In the genomic region with DNA sequence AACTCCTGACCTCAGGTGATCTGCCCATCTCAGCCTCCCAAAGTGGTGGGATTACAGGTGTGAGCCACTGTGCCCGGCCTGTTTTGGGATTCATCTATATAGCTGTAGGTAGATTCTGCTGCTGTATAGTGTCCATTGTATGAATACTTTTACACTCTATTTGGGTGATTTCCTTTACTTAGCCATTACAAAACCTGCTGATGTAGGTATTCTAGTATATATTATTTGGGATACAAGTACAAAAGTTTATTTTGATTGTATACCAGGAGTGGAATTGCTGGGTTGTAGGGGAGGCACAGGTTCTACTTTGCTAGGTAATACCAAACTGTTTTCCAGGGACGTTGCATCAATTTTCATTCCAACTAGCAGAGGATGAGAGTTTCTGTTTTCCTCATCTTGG, we compare ENCODE assay signal across 26 cellular contexts.
"Had no signal": no experiment of that assay in that cellular context is flagged by ENCODE, and none has a peak within 500 bp of the region (broad histone marks: within the 10 kb centered on the region; RNA-seq: fewer than 3 reads in every experiment).

No MANE protein-coding gene starts in this region.

- H3K36me3 Mint-ChIP-seq: natural killer cell; stimulated activated memory B cell treated with anti-CD40 and anti-IgM and Interleukin-4, amounts not matched to agents 10 μg/mL and 1 μg/mL and 100 μg/mL, for 72 hours had no signal

- H3K27ac Mint-ChIP-seq: natural killer cell; stimulated activated memory B cell treated with anti-CD40 and anti-IgM and Interleukin-4, amounts not matched to agents 10 μg/mL and 1 μg/mL and 100 μg/mL, for 72 hours had no signal

- H3K27me3 ChIP-seq: esophagus squamous epithelium, heart right ventricle, neutrophil, right atrium auricular region, testis, tibial artery, upper lobe of right lung, uterus had no signal

- DNase-seq: dermis blood vessel endothelial cell; effector memory CD4-positive, alpha-beta T cell; erythroblast; esophagus squamous epithelium; foreskin melanocyte; glutamatergic neuron; heart right ventricle; hippocampal formation; kidney glomerular epithelial cell; left ventricle myocardium superior; lower lobe of right lung; natural killer cell; stimulated activated CD4-positive, alpha-beta T cell treated with anti-CD3 and anti-CD28 coated beads, Interleukin-4, amount 100 ng/mL, for 24 hours; stimulated activated naive CD8-positive, alpha-beta T cell treated with anti-CD3 and anti-CD28 coated beads, Interleukin-15, Interleukin-2, amounts not matched to agents 100 U/mL and 50 U/mL, for 24 hours; substantia nigra; testis; tibial artery; upper lobe of right lung; uterus had no signal

- H3K27me3 Mint-ChIP-seq: stimulated activated memory B cell treated with anti-CD40 and anti-IgM and Interleukin-4, amounts not matched to agents 10 μg/mL and 1 μg/mL and 100 μg/mL, for 72 hours had no signal

- H3K9ac ChIP-seq: parathyroid adenoma had no signal

- H3K27ac ChIP-seq: coronary artery, heart right ventricle, lower lobe of right lung, parathyroid adenoma, prostate gland, right atrium auricular region, testis, tibial artery, upper lobe of right lung, uterus had no signal

- H2AFZ ChIP-seq: parathyroid adenoma had no signal

- H3K36me3 ChIP-seq: esophagus squamous epithelium, heart right ventricle, lower lobe of right lung, neutrophil, prostate gland, right atrium auricular region, tibial artery, upper lobe of right lung, uterus had no signal

- H3K4me1 ChIP-seq: prostate gland, right atrium auricular region, testis, tibial artery, uterus had no signal

- H3K4me3 Mint-ChIP-seq: natural killer cell; stimulated activated memory B cell treated with anti-CD40 and anti-IgM and Interleukin-4, amounts not matched to agents 10 μg/mL and 1 μg/mL and 100 μg/mL, for 72 hours had no signal

- H3K4me3 ChIP-seq: coronary artery, esophagus squamous epithelium, heart right ventricle, lower lobe of right lung, prostate gland, right atrium auricular region, testis, tibial artery, upper lobe of right lung, uterus had no signal

- H3K9me3 ChIP-seq: esophagus squamous epithelium, heart right ventricle, lower lobe of right lung, neutrophil, prostate gland, right atrium auricular region, testis, tibial artery, upper lobe of right lung, uterus had no signal

- H3K9me3 Mint-ChIP-seq: natural killer cell had no signal

- H3K79me2 ChIP-seq: parathyroid adenoma had no signal

- ATAC-seq: heart right ventricle; left ventricle myocardium superior; lower lobe of right lung; natural killer cell; sciatic nerve; stimulated activated naive CD8-positive, alpha-beta T cell treated with anti-CD3 and anti-CD28 coated beads, Interleukin-15, Interleukin-2, amounts not matched to agents 100 U/mL and 50 U/mL, for 24 hours; upper lobe of right lung had no signal
